19 cellular contexts compared by ENCODE assay signal in the genomic region with DNA sequence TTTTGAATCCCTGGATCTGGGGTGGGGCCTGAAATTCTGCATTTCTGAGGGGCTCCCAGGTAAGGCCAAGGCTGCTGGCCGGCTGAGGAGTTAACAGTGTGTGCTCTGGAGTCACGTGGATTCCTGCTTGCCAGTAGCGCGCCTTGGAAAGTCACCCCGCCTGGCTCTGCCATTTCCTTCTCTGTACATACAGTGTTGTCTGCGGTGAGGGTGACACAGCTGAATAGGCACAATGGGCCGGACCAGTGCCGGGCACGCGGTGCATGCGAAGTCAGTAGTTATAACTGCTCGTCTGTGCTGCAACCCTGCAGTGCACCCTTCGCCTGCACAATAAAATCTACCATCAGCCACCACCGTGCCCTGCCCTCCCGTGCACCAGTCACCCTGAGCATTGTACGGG.
A peak's percentile ranks its signal among the peaks of the same experiment; 100 is the strongest.
DNase-seq lines count a peak whose midpoint lies in the region; ATAC-seq, FAIRE-seq and TF ChIP-seq lines count a peak whose summit lies in the region.
"Had no signal": no experiment of that assay in that cellular context is flagged by ENCODE, and none has a peak within 500 bp of the region (broad histone marks: within the 10 kb centered on the region; RNA-seq: fewer than 3 reads in every experiment).

No MANE protein-coding gene starts in this region.

- peak overlapping the region; percentile 29 for H2AFZ ChIP-seq in neuronal stem cell (ENCODE audit: low read length)

- H3K27me3 ChIP-seq in neuronal stem cell (ENCODE audit: control insufficient read depth in 3 of 3, insufficient read depth in 3 of 3, low read depth in 1 of 3, low read length in 3 of 3) = no peaks in the 10 kb centered on the region
- H3K27me3 ChIP-seq: MG63 had no signal

- no peak overlapping the region for H2BK12ac ChIP-seq in neuronal stem cell (ENCODE audit: low read length)

- no peaks in the 10 kb centered on the region for H3K79me1 ChIP-seq in neuronal stem cell (ENCODE audit: low read depth, low read length)

- no peak overlapping the region for H3K18ac ChIP-seq in neuronal stem cell (ENCODE audit: low read length)

- H3K4me1 ChIP-seq in kidney (ENCODE audit: control insufficient read depth in 1 of 2, insufficient read depth in 1 of 2, low read depth in 1 of 2, low read length in 2 of 2) (peaks cover 0 to 9% of the 10 kb centered on the region in 2 donors), neuronal stem cell (ENCODE audit: control insufficient read depth in 2 of 2, insufficient read depth in 1 of 2, low read depth in 1 of 2, low read length in 2 of 2) (peaks cover 0 to 5% of the 10 kb centered on the region in 2 donors)

- H3K9ac ChIP-seq in kidney (ENCODE audit: low read length in 2 of 2) (peak overlapping the region in 1 of 2 donors; percentile 57), neuronal stem cell (ENCODE audit: low read depth, low read length, poor library complexity) (no peak overlapping the region)

- no peaks in the 10 kb centered on the region for H3K4me1 Mint-ChIP-seq in activated naive CD4-positive, alpha-beta T cell treated with anti-CD3 and anti-CD28 coated beads, Interleukin-2, amount 10 ng/mL, durations not matched to agents 7 days and 5 days
- no peaks in the 10 kb centered on the region for H3K4me1 Mint-ChIP-seq in activated T-helper 2 cell treated with anti-CD3 and anti-CD28 coated beads, Interferon-gamma antibody, Interleukin-2, Interleukin-4, amounts not matched to agents 10 μg/mL and 5 μg/mL and 100 μg/mL, durations not matched to agents 14 hours and 24 hours and 36 hours (ENCODE audit: low read depth)

- no peak for ATAC-seq in GM18498 (IDR thresholded peaks at IDR 0.05; ENCODE audit: unreplicated experiment)
- ATAC-seq: CD8-positive, alpha-beta T cell had no signal

- H4K91ac ChIP-seq in neuronal stem cell (ENCODE audit: low read depth, low read length, poor library complexity) = no peak overlapping the region

- no peak for DNase-seq in activated naive CD4-positive, alpha-beta T cell treated with anti-CD3 and anti-CD28 coated beads, Interleukin-2, amount 10 ng/mL, durations not matched to agents 7 days and 5 days
- no peak for DNase-seq in activated naive CD4-positive, alpha-beta T cell (lab: John Stamatoyannopoulos, UW)
- DNase-seq in kidney (peak; percentile 80), neuronal stem cell (ENCODE audit: low spot score) (no peak), posterior vena cava (ENCODE audit: low spot score) (no peak)
- no peak for DNase-seq in activated T-helper 2 cell treated with anti-CD3 and anti-CD28 coated beads, Interferon-gamma antibody, Interleukin-2, Interleukin-4, amounts not matched to agents 10 μg/mL and 5 μg/mL and 100 μg/mL, durations not matched to agents 14 hours and 24 hours and 36 hours (ENCODE audit: low spot score)
- no peak for DNase-seq in effector CD8-positive, alpha-beta T cell (lab: John Stamatoyannopoulos, UW)
- DNase-seq: AML-193; C1 segment of cervical spinal cord; CD8-positive, alpha-beta T cell; NCI-H1048; NCI-H1417 treated with DMSO at 0.1 percent for 48 hours; NCI-H446; OCI-M1 had no signal

- peak overlapping the region; percentile 23 for H2AK5ac ChIP-seq in neuronal stem cell (ENCODE audit: low read depth, low read length)

- no CpG with 5 or more reads among the region's 16 CpGs for WGBS in neuronal stem cell (ENCODE audit: extremely low coverage in 2 of 2, insufficient read length in 2 of 2, insufficient replicate concordance in 1 of 2), 2 donors

- peaks cover 10% of the 10 kb centered on the region for H3K27me3 Mint-ChIP-seq in activated naive CD4-positive, alpha-beta T cell treated with anti-CD3 and anti-CD28 coated beads, Interleukin-2, amount 10 ng/mL, durations not matched to agents 7 days and 5 days
- peaks cover 6% of the 10 kb centered on the region for H3K27me3 Mint-ChIP-seq in activated T-helper 2 cell treated with anti-CD3 and anti-CD28 coated beads, Interferon-gamma antibody, Interleukin-2, Interleukin-4, amounts not matched to agents 10 μg/mL and 5 μg/mL and 100 μg/mL, durations not matched to agents 14 hours and 24 hours and 36 hours (ENCODE audit: low read depth)

- H3K9me3 ChIP-seq in kidney (ENCODE audit: control insufficient read depth in 1 of 2, low read length in 2 of 2) (no peaks in the 10 kb centered on the region), neuronal stem cell (replicated peaks in 1 of 2; ENCODE audit: control insufficient read depth in 2 of 2, insufficient read depth in 1 of 2, low read depth in 1 of 2, low read length in 2 of 2) (peaks cover 3 to 4% of the 10 kb centered on the region in 2 donors)
- H3K9me3 ChIP-seq: MG63 had no signal

- no peak for TF ChIP-seq CTCF in kidney (IDR thresholded peaks at IDR 0.05; ENCODE audit: borderline replicate concordance, extremely low read depth, insufficient read depth)

- H3K4ac ChIP-seq in neuronal stem cell (ENCODE audit: low read length) = no peak overlapping the region

- H2BK120ac ChIP-seq in neuronal stem cell (ENCODE audit: low read depth, low read length) = no peak overlapping the region

- no peaks in the 10 kb centered on the region for H3K36me3 ChIP-seq in kidney (ENCODE audit: control insufficient read depth in 1 of 2, insufficient read depth in 2 of 2, low read length in 2 of 2)
- no peaks in the 10 kb centered on the region for H3K36me3 ChIP-seq in neuronal stem cell (replicated peaks in 1 of 2; ENCODE audit: control insufficient read depth in 2 of 2, insufficient read depth in 2 of 2, low read length in 2 of 2)
- H3K36me3 ChIP-seq: MG63 had no signal

- no peaks in the 10 kb centered on the region for H3K36me3 Mint-ChIP-seq in activated naive CD4-positive, alpha-beta T cell treated with anti-CD3 and anti-CD28 coated beads, Interleukin-2, amount 10 ng/mL, durations not matched to agents 7 days and 5 days
- no peaks in the 10 kb centered on the region for H3K36me3 Mint-ChIP-seq in activated T-helper 2 cell treated with anti-CD3 and anti-CD28 coated beads, Interferon-gamma antibody, Interleukin-2, Interleukin-4, amounts not matched to agents 10 μg/mL and 5 μg/mL and 100 μg/mL, durations not matched to agents 14 hours and 24 hours and 36 hours (ENCODE audit: low read depth)
- H3K36me3 Mint-ChIP-seq: CD8-positive, alpha-beta T cell had no signal

- CTCF ChIA-PET in activated naive CD4-positive, alpha-beta T cell treated with anti-CD3 and anti-CD28 coated beads, Interleukin-2, amount 10 ng/mL, durations not matched to agents 7 days and 5 days (lab: Charles Lee) = no interaction called here

- no peak overlapping the region for H2BK15ac ChIP-seq in neuronal stem cell (ENCODE audit: low read length)

- peak overlapping the region; percentile 35 to 60 for H3K4me3 ChIP-seq in kidney (ENCODE audit: low read length in 2 of 2)
- no peak overlapping the region for H3K4me3 ChIP-seq in neuronal stem cell (ENCODE audit: low read length in 2 of 2)
- H3K4me3 ChIP-seq: MG63 had no signal

- H4K8ac ChIP-seq in neuronal stem cell (ENCODE audit: low read depth, low read length) = no peak overlapping the region

- no peak for FAIRE-seq in kidney (lab: Jason Lieb, UNC)
- FAIRE-seq: G401.6, GM12892, GM18507 had no signal

- H3K14ac ChIP-seq in neuronal stem cell (ENCODE audit: low read length) = no peak overlapping the region

- H2BK5ac ChIP-seq in neuronal stem cell (ENCODE audit: low read length) = no peak overlapping the region

- no peaks in the 10 kb centered on the region for H3K9me3 Mint-ChIP-seq in activated naive CD4-positive, alpha-beta T cell treated with anti-CD3 and anti-CD28 coated beads, Interleukin-2, amount 10 ng/mL, durations not matched to agents 7 days and 5 days
- peaks cover 10% of the 10 kb centered on the region for H3K9me3 Mint-ChIP-seq in activated T-helper 2 cell treated with anti-CD3 and anti-CD28 coated beads, Interferon-gamma antibody, Interleukin-2, Interleukin-4, amounts not matched to agents 10 μg/mL and 5 μg/mL and 100 μg/mL, durations not matched to agents 14 hours and 24 hours and 36 hours

- H3K27ac Mint-ChIP-seq in activated naive CD4-positive, alpha-beta T cell treated with anti-CD3 and anti-CD28 coated beads, Interleukin-2, amount 10 ng/mL, durations not matched to agents 7 days and 5 days = peak overlapping the region; percentile 11
- H3K27ac Mint-ChIP-seq in activated T-helper 2 cell treated with anti-CD3 and anti-CD28 coated beads, Interferon-gamma antibody, Interleukin-2, Interleukin-4, amounts not matched to agents 10 μg/mL and 5 μg/mL and 100 μg/mL, durations not matched to agents 14 hours and 24 hours and 36 hours = no peak overlapping the region
- H3K27ac Mint-ChIP-seq: CD8-positive, alpha-beta T cell had no signal

- H3K4me2 ChIP-seq in neuronal stem cell (ENCODE audit: insufficient read depth, low read length, poor library complexity, severe bottlenecking) = no peak overlapping the region

- no peak overlapping the region for H3K4me3 Mint-ChIP-seq in activated naive CD4-positive, alpha-beta T cell treated with anti-CD3 and anti-CD28 coated beads, Interleukin-2, amount 10 ng/mL, durations not matched to agents 7 days and 5 days
- no peak overlapping the region for H3K4me3 Mint-ChIP-seq in activated T-helper 2 cell treated with anti-CD3 and anti-CD28 coated beads, Interferon-gamma antibody, Interleukin-2, Interleukin-4, amounts not matched to agents 10 μg/mL and 5 μg/mL and 100 μg/mL, durations not matched to agents 14 hours and 24 hours and 36 hours (ENCODE audit: low read depth)
- H3K4me3 Mint-ChIP-seq: CD8-positive, alpha-beta T cell had no signal

- no peak overlapping the region for H3K23ac ChIP-seq in neuronal stem cell (ENCODE audit: low read depth, low read length, poor library complexity)

- H3K27ac ChIP-seq in kidney (ENCODE audit: low read depth in 2 of 2, low read length in 2 of 2) = peak overlapping the region; percentile 77 to 78
- no peak overlapping the region for H3K27ac ChIP-seq in neuronal stem cell (replicated peaks; ENCODE audit: low read length)

- intact Hi-C loops in kidney (cut with DNase I) = no loop called here
- intact Hi-C loops in activated T-helper 2 cell treated with anti-CD3 and anti-CD28 coated beads, Interferon-gamma antibody, Interleukin-2, Interleukin-4, amounts not matched to agents 10 μg/mL and 5 μg/mL and 100 μg/mL, durations not matched to agents 14 hours and 24 hours and 36 hours (cut with micrococcal nuclease) = no loop called here
- intact Hi-C loops in posterior vena cava (cut with DNase I) = no loop called here

Comparison
In these comparisons a context has a peak if more than half of its experiments do, and no peak if none do; other contexts are left out.
1. H3K4me3 ChIP-seq: peak in kidney (2 of 2); none in neuronal stem cell (0 of 2).